ENCODE assay signal across 15 cellular contexts in the genomic region with DNA sequence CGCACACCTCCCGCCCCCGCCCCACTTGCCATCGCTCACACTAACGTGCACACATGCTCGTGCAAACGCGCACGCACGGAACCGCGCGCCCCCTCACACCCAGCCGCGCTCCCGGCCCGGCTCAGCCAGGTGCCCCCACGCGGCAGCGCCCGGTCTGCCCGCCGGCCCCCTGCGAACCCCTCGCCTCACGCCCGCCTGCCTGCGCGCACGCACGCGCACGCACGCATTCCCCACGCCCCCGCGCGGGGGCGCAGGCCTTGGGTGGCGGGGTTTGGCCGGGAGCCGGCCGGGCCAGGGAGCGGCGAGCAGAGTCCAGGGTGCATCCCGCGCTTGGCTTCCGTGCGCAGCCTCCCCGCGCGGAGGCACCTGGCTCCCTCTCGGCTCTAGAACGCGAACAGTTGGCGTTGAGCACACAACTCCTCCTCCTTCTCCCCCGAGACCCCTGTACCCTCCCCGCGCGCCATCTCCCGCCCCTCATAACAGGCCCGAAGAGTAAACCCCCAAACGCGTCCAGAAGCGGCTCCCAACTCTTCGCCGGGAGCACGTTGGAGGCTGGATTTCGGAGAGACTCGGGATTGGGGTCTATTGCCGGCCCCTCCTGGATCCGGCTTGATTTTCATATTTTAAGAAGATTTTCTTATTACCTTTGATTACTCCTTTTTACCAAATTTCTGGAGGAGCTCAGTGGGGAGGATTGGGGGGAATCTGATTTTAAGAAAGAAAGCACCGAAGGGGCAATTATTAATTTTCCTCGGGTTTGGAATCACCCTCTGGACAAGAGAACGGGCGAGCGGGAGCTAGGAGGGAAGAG. TPM values are rescaled to one million over a fixed set of nuclear protein-coding genes. Genes with fewer than 3 reads are reported as not detected.
A peak's percentile ranks its signal among the peaks of the same experiment; 100 is the strongest.
DNase-seq lines count a peak whose midpoint lies in the region; ATAC-seq and TF ChIP-seq lines count a peak whose summit lies in the region.
"Had no signal": no experiment of that assay in that cellular context is flagged by ENCODE, and none has a peak within 500 bp of the region (broad histone marks: within the 10 kb centered on the region; RNA-seq: fewer than 3 reads in every experiment).

No MANE protein-coding gene starts in this region.

- no peak overlapping the region for H3K9ac ChIP-seq in skeletal muscle satellite cell (ENCODE audit: low read depth, low read length)

- no peaks in the 10 kb centered on the region for H3K9me3 ChIP-seq in iPS-18c (ENCODE audit: control insufficient read depth, insufficient read depth, low read length)
- no peaks in the 10 kb centered on the region for H3K9me3 ChIP-seq in skeletal muscle satellite cell (replicated peaks; ENCODE audit: low read length)
- no peaks in the 10 kb centered on the region for H3K9me3 ChIP-seq in lower lobe of right lung
- H3K9me3 ChIP-seq: adrenal gland had no signal

- peak overlapping the region; percentile 27 for H3K4me3 Mint-ChIP-seq in activated CD4-positive, alpha-beta T cell treated with anti-CD3 and anti-CD28 coated beads for 36 hours
- no peak overlapping the region for H3K4me3 Mint-ChIP-seq in activated T-helper 1 cell treated with anti-CD3 and anti-CD28 coated beads, Interleukin-12 subunit alpha, Interleukin-12 subunit beta, Interleukin-2, Interleukin-4 antibody, amounts not matched to agents 30 ng/mL and 10 ng/mL and 1 ng/mL, durations not matched to agents 14 hours and 24 hours and 36 hours
- H3K4me3 Mint-ChIP-seq: effector memory CD8-positive, alpha-beta T cell; T-helper 1 cell treated with Interleukin-12 subunit alpha and Interleukin-12 subunit beta and Interleukin-4 antibody, amounts not matched to agents 30 μg/mL and 1 μg/mL, for 36 hours had no signal

- no peak overlapping the region for H3K27ac Mint-ChIP-seq in activated CD4-positive, alpha-beta T cell treated with anti-CD3 and anti-CD28 coated beads for 36 hours
- peak overlapping the region; percentile 40 for H3K27ac Mint-ChIP-seq in activated T-helper 1 cell treated with anti-CD3 and anti-CD28 coated beads, Interleukin-12 subunit alpha, Interleukin-12 subunit beta, Interleukin-2, Interleukin-4 antibody, amounts not matched to agents 30 ng/mL and 10 ng/mL and 1 ng/mL, durations not matched to agents 14 hours and 24 hours and 36 hours
- H3K27ac Mint-ChIP-seq: effector memory CD8-positive, alpha-beta T cell; T-helper 1 cell treated with Interleukin-12 subunit alpha and Interleukin-12 subunit beta and Interleukin-4 antibody, amounts not matched to agents 30 μg/mL and 1 μg/mL, for 36 hours had no signal

- H3K27me3 ChIP-seq in skeletal muscle satellite cell (ENCODE audit: control insufficient read depth, insufficient read depth, low read length) (peaks cover 83% of the 10 kb centered on the region), lower lobe of right lung (ENCODE audit: low read depth) (peaks cover 80% of the 10 kb centered on the region)

- H3K4me3 ChIP-seq in iPS-18c (ENCODE audit: insufficient read depth, low read depth, low read length), result peak overlapping the region; percentile 55
- peak overlapping the region; percentile 45 for H3K4me3 ChIP-seq in skeletal muscle satellite cell (ENCODE audit: low read length)
- H3K4me3 ChIP-seq in lower lobe of right lung, result no peak overlapping the region
- H3K4me3 ChIP-seq: adrenal gland had no signal

- peak; percentile 23 for DNase-seq in activated CD4-positive, alpha-beta T cell treated with anti-CD3 and anti-CD28 coated beads for 36 hours
- no peak for DNase-seq in activated CD4-positive, alpha-beta T cell treated with anti-CD3 and anti-CD28 coated beads, Interleukin-2, amount 50 U/mL, for 48 hours
- no peak for DNase-seq in activated T-helper 1 cell treated with anti-CD3 and anti-CD28 coated beads, Interleukin-12 subunit alpha, Interleukin-12 subunit beta, Interleukin-2, Interleukin-4 antibody, amounts not matched to agents 30 ng/mL and 10 ng/mL and 1 ng/mL, durations not matched to agents 14 hours and 24 hours and 36 hours (ENCODE audit: low spot score)
- DNase-seq in GM19238 (ENCODE audit: insufficient read length, low spot score) (no peak), sciatic nerve (ENCODE audit: low spot score) (no peak), lower lobe of right lung (no peak)
- DNase-seq: effector memory CD8-positive, alpha-beta T cell; EL; NCI-H187 treated with DMSO at 0.1 percent for 48 hours; OCI-M1; stimulated activated CD4-positive, alpha-beta T cell treated with anti-CD3 and anti-CD28 coated beads, Interleukin-2, amount 100 ng/mL, for 48 hours had no signal

- TF ChIP-seq CTCF in lower lobe of right lung (IDR thresholded peaks at IDR 0.05), result no peak

- H3K4me1 Mint-ChIP-seq in activated CD4-positive, alpha-beta T cell treated with anti-CD3 and anti-CD28 coated beads for 36 hours, result peaks cover 5% of the 10 kb centered on the region
- H3K4me1 Mint-ChIP-seq in activated T-helper 1 cell treated with anti-CD3 and anti-CD28 coated beads, Interleukin-12 subunit alpha, Interleukin-12 subunit beta, Interleukin-2, Interleukin-4 antibody, amounts not matched to agents 30 ng/mL and 10 ng/mL and 1 ng/mL, durations not matched to agents 14 hours and 24 hours and 36 hours (ENCODE audit: low read depth), result peaks cover 10% of the 10 kb centered on the region

- no peaks in the 10 kb centered on the region for H3K36me3 Mint-ChIP-seq in activated CD4-positive, alpha-beta T cell treated with anti-CD3 and anti-CD28 coated beads for 36 hours (ENCODE audit: low read depth)
- H3K36me3 Mint-ChIP-seq in activated T-helper 1 cell treated with anti-CD3 and anti-CD28 coated beads, Interleukin-12 subunit alpha, Interleukin-12 subunit beta, Interleukin-2, Interleukin-4 antibody, amounts not matched to agents 30 ng/mL and 10 ng/mL and 1 ng/mL, durations not matched to agents 14 hours and 24 hours and 36 hours (ENCODE audit: low read depth), result no peaks in the 10 kb centered on the region

- POLR2A ChIA-PET in activated CD4-positive, alpha-beta T cell treated with anti-CD3 and anti-CD28 coated beads for 36 hours (lab: Charles Lee), result no interaction called here

- intact Hi-C loops in activated CD4-positive, alpha-beta T cell treated with anti-CD3 and anti-CD28 coated beads for 36 hours (cut with DNase I, micrococcal nuclease), result no loop called here
- intact Hi-C loops in activated T-helper 1 cell treated with anti-CD3 and anti-CD28 coated beads, Interleukin-12 subunit alpha, Interleukin-12 subunit beta, Interleukin-2, Interleukin-4 antibody, amounts not matched to agents 30 ng/mL and 10 ng/mL and 1 ng/mL, durations not matched to agents 14 hours and 24 hours and 36 hours (cut with micrococcal nuclease), result no loop called here
- intact Hi-C loops in sciatic nerve (cut with DNase I), result no loop called here
- intact Hi-C loops in lower lobe of right lung (cut with DNase I), result no loop called here

- H3K9me3 Mint-ChIP-seq in activated CD4-positive, alpha-beta T cell treated with anti-CD3 and anti-CD28 coated beads for 36 hours (ENCODE audit: low read depth), result no peaks in the 10 kb centered on the region
- H3K9me3 Mint-ChIP-seq in activated T-helper 1 cell treated with anti-CD3 and anti-CD28 coated beads, Interleukin-12 subunit alpha, Interleukin-12 subunit beta, Interleukin-2, Interleukin-4 antibody, amounts not matched to agents 30 ng/mL and 10 ng/mL and 1 ng/mL, durations not matched to agents 14 hours and 24 hours and 36 hours, result no peaks in the 10 kb centered on the region
- H3K9me3 Mint-ChIP-seq: effector memory CD8-positive, alpha-beta T cell; T-helper 1 cell treated with Interleukin-12 subunit alpha and Interleukin-12 subunit beta and Interleukin-4 antibody, amounts not matched to agents 30 μg/mL and 1 μg/mL, for 36 hours had no signal

- CTCF ChIA-PET in activated CD4-positive, alpha-beta T cell treated with anti-CD3 and anti-CD28 coated beads for 36 hours (lab: Charles Lee), result no interaction called here

- ATAC-seq in activated CD4-positive, alpha-beta T cell treated with anti-CD3 and anti-CD28 coated beads for 36 hours, result no peak
- ATAC-seq in sciatic nerve (no peak), lower lobe of right lung (no peak)
- ATAC-seq: effector memory CD8-positive, alpha-beta T cell had no signal

- no peaks in the 10 kb centered on the region for H3K36me3 ChIP-seq in skeletal muscle satellite cell (ENCODE audit: insufficient read depth, low read length)
- H3K36me3 ChIP-seq in lower lobe of right lung, result no peaks in the 10 kb centered on the region
- H3K36me3 ChIP-seq: adrenal gland had no signal

- H3K27ac ChIP-seq in lower lobe of right lung, result no peak overlapping the region

- peaks cover 62% of the 10 kb centered on the region for H3K27me3 Mint-ChIP-seq in activated CD4-positive, alpha-beta T cell treated with anti-CD3 and anti-CD28 coated beads for 36 hours
- peaks cover 60% of the 10 kb centered on the region for H3K27me3 Mint-ChIP-seq in activated T-helper 1 cell treated with anti-CD3 and anti-CD28 coated beads, Interleukin-12 subunit alpha, Interleukin-12 subunit beta, Interleukin-2, Interleukin-4 antibody, amounts not matched to agents 30 ng/mL and 10 ng/mL and 1 ng/mL, durations not matched to agents 14 hours and 24 hours and 36 hours (ENCODE audit: insufficient read depth)

- H3K4me1 ChIP-seq in skeletal muscle satellite cell (ENCODE audit: control insufficient read depth, insufficient read depth, low read length), result peaks cover 9% of the 10 kb centered on the region
- H3K4me1 ChIP-seq in lower lobe of right lung, result peaks cover 10% of the 10 kb centered on the region
- H3K4me1 ChIP-seq: adrenal gland had no signal

- H3K4me2 ChIP-seq in skeletal muscle satellite cell (ENCODE audit: low read length), result peak overlapping the region; percentile 70

RNA-seq across cellular contexts. Expression of gene SORCS3, which starts 0.5 kb away (rescaled TPM):
- not detected for total RNA-seq in activated CD4-positive, alpha-beta T cell treated with anti-CD3 and anti-CD28 coated beads for 36 hours
- total RNA-seq in activated T-helper 1 cell treated with anti-CD3 and anti-CD28 coated beads, Interleukin-12 subunit alpha, Interleukin-12 subunit beta, Interleukin-2, Interleukin-4 antibody, amounts not matched to agents 30 ng/mL and 10 ng/mL and 1 ng/mL, durations not matched to agents 14 hours and 24 hours and 36 hours, result not detected in 2 replicates
- total RNA-seq in skeletal muscle satellite cell (2012; rRNA removed), result under 0.01 and 0.22 TPM in 2 replicates
- total RNA-seq in sciatic nerve (3.6 TPM), lower lobe of right lung (not detected)
